Comparison of ENCODE assay signal across 19 cellular contexts in genomic region chr2:69183659-69184058, GRCh38.
"Had no signal": no experiment of that assay in that cellular context is flagged by ENCODE, and none has a peak within 500 bp of the region (broad histone marks: within the 10 kb centered on the region; RNA-seq: fewer than 3 reads in every experiment).

No MANE protein-coding gene starts in this region.

- H3K4me1 Mint-ChIP-seq: activated CD8-positive, alpha-beta memory T cell treated with anti-CD3 and anti-CD28 coated beads, Interleukin-2, amount 10 ng/mL, durations not matched to agents 7 days and 5 days; activated T-helper 17 cell treated with anti-CD3 and anti-CD28 coated beads, Interleukin-2, amount 50 U/mL, for 72 hours had no signal

- H3K27ac ChIP-seq: brain microvascular endothelial cell, transverse colon had no signal

- H3K36me3 Mint-ChIP-seq: activated CD4-positive, alpha-beta memory T cell treated with anti-CD3 and anti-CD28 coated beads for 36 hours; activated CD8-positive, alpha-beta memory T cell treated with anti-CD3 and anti-CD28 coated beads, Interleukin-2, amount 10 ng/mL, durations not matched to agents 7 days and 5 days had no signal

- H3K9me3 Mint-ChIP-seq: activated CD4-positive, alpha-beta memory T cell treated with anti-CD3 and anti-CD28 coated beads for 36 hours; activated naive CD4-positive, alpha-beta T cell treated with anti-CD3 and anti-CD28 coated beads for 36 hours; activated T-helper 17 cell treated with anti-CD3 and anti-CD28 coated beads, Interleukin-2, amount 50 U/mL, for 72 hours had no signal

- H3K27me3 ChIP-seq: brain microvascular endothelial cell, transverse colon had no signal

- H3K4me3 ChIP-seq: lung, transverse colon had no signal

- H3K27ac Mint-ChIP-seq: activated CD4-positive, alpha-beta memory T cell treated with anti-CD3 and anti-CD28 coated beads for 36 hours; activated CD8-positive, alpha-beta memory T cell treated with anti-CD3 and anti-CD28 coated beads, Interleukin-2, amount 10 ng/mL, durations not matched to agents 7 days and 5 days; activated naive CD4-positive, alpha-beta T cell treated with anti-CD3 and anti-CD28 coated beads for 36 hours; activated T-helper 17 cell treated with anti-CD3 and anti-CD28 coated beads, Interleukin-2, amount 50 U/mL, for 72 hours had no signal

- DNase-seq: activated CD4-positive, alpha-beta memory T cell treated with anti-CD3 and anti-CD28 coated beads for 36 hours; activated CD8-positive, alpha-beta memory T cell treated with anti-CD3 and anti-CD28 coated beads, Interleukin-2, amount 10 ng/mL, durations not matched to agents 7 days and 5 days; activated naive CD4-positive, alpha-beta T cell treated with anti-CD3 and anti-CD28 coated beads for 36 hours; activated T-cell treated with anti-CD3 and anti-CD28 coated beads, Interleukin-2, amount 50 U/mL, for 1 hour; anterior cingulate cortex; brain microvascular endothelial cell; effector CD8-positive, alpha-beta T cell; hypothalamus; kidney; midbrain; occipital lobe; SIG-M5; stimulated activated naive CD8-positive, alpha-beta T cell treated with anti-CD3 and anti-CD28 coated beads, Interleukin-15, Interleukin-2, amounts not matched to agents 100 U/mL and 50 U/mL, for 24 hours; substantia nigra; transverse colon had no signal

- ATAC-seq: activated CD8-positive, alpha-beta memory T cell treated with anti-CD3 and anti-CD28 coated beads, Interleukin-2, amount 10 ng/mL, durations not matched to agents 7 days and 5 days; activated T-helper 17 cell treated with anti-CD3 and anti-CD28 coated beads, Interleukin-2, amount 50 U/mL, for 72 hours; left lobe of liver; stimulated activated naive CD8-positive, alpha-beta T cell treated with anti-CD3 and anti-CD28 coated beads, Interleukin-15, Interleukin-2, amounts not matched to agents 100 U/mL and 50 U/mL, for 24 hours had no signal

- H3K27me3 Mint-ChIP-seq: progenitor cell of endocrine pancreas had no signal

- H3K4me3 Mint-ChIP-seq: activated CD4-positive, alpha-beta memory T cell treated with anti-CD3 and anti-CD28 coated beads for 36 hours; activated CD8-positive, alpha-beta memory T cell treated with anti-CD3 and anti-CD28 coated beads, Interleukin-2, amount 10 ng/mL, durations not matched to agents 7 days and 5 days; activated naive CD4-positive, alpha-beta T cell treated with anti-CD3 and anti-CD28 coated beads for 36 hours; activated T-helper 17 cell treated with anti-CD3 and anti-CD28 coated beads, Interleukin-2, amount 50 U/mL, for 72 hours had no signal

- H3K36me3 ChIP-seq: transverse colon had no signal

- H3K9me3 ChIP-seq: transverse colon had no signal
